Comparison of ENCODE assay signal across 1 cellular context in genomic region chr2:112600634-112601033, GRCh38.
TF ChIP-seq lines count a peak whose summit lies in the region.

No MANE protein-coding gene starts in this region.

TF ChIP-seq in A549, 52 proteins besides CTCF, POLR2A, EP300 and RAD21:
- no peak for TF ChIP-seq HMGXB4 (CRISPR knock-in tag; IDR thresholded peaks at IDR 0.05; ENCODE audit: borderline replicate concordance)
- no peak for TF ChIP-seq ZNF302 (CRISPR knock-in tag; IDR thresholded peaks at IDR 0.05)
- no peak for TF ChIP-seq FOSB (CRISPR knock-in tag; IDR thresholded peaks at IDR 0.05)
- no peak for TF ChIP-seq SREBF2 (IDR thresholded peaks at IDR 0.05)
- TF ChIP-seq PBX3 (IDR thresholded peaks at IDR 0.05): no peak
- no peak for TF ChIP-seq NPAS2 (CRISPR knock-in tag; IDR thresholded peaks at IDR 0.05; ENCODE audit: borderline replicate concordance)
- no peak for TF ChIP-seq RCOR1 (IDR thresholded peaks at IDR 0.05; ENCODE audit: low read depth, low read length)
- no peak for TF ChIP-seq HOXA7 (CRISPR knock-in tag; IDR thresholded peaks at IDR 0.05)
- no peak for TF ChIP-seq E2F6 (IDR thresholded peaks at IDR 0.05; ENCODE audit: borderline replicate concordance, low read depth)
- TF ChIP-seq MAFK (IDR thresholded peaks at IDR 0.05; ENCODE audit: partially characterized antibody): no peak
- no peak for TF ChIP-seq JUN (IDR thresholded peaks at IDR 0.05)
- no peak for TF ChIP-seq NR3C1 (IDR thresholded peaks at IDR 0.05)
- TF ChIP-seq CEBPB (IDR thresholded peaks at IDR 0.05): no peak
- TF ChIP-seq ESRRA (IDR thresholded peaks at IDR 0.05; ENCODE audit: borderline replicate concordance, low read length): no peak
